12 cellular contexts compared by ENCODE assay signal in the genomic region with DNA sequence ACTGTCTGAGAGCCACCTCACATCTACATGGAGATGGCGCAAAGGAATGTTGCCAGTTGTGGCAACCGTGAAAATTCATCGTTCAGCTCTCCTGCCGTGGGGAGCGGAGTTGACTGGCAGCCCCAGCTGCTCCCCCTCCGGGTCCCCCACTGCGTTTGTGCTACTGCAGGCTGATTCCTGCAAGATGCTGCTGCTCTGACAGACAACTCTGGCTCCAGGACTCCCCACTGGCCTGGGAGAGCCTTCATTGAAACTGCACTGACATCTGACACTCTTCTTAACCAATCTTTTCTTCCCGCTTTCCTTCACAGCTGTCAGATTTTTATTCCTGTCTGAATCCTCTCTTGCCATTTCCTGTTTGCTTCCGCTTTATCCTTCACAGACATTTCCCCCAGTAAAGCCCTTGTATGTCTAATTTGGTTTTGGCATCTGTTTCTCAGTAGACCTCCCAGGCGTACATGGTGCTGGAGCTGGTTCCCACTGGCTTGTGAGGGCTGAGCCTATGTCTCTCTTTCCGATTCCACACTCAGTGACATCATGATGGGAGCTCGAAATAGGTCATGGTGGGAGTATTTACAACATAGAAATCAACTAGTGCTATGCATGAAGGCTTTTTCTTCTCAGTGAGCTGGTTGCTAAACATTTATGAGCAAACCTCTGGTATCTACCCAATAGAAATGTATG. TPM values are rescaled to one million over a fixed set of nuclear protein-coding genes. Genes with fewer than 3 reads are reported as not detected.
DNase-seq lines count a peak whose midpoint lies in the region; FAIRE-seq and TF ChIP-seq lines count a peak whose summit lies in the region.
"Had no signal": no experiment of that assay in that cellular context is flagged by ENCODE, and none has a peak within 500 bp of the region (broad histone marks: within the 10 kb centered on the region; RNA-seq: fewer than 3 reads in every experiment).

No MANE protein-coding gene starts in this region.

- in situ Hi-C loops in GM13977 (cut with MboI; ENCODE audit: low pct_unique_long_range_greater_than_20kb, low sequenced_read_pairs, unreplicated experiment): no loop called here

- H3K27ac ChIP-seq in astrocyte (ENCODE audit: low read depth, low read length) (no peak overlapping the region), hepatocyte (no peak overlapping the region)
- no peak overlapping the region for H3K27ac ChIP-seq in effector memory CD4-positive, alpha-beta T cell (ENCODE audit: insufficient read depth, low read length, poor library complexity, severe bottlenecking)
- H3K27ac ChIP-seq: esophagus squamous epithelium had no signal

- 56% methylated on average over 12 of the region's 12 CpGs for WGBS in hepatocyte (ENCODE audit: low lambda C conversion rate, missing lambda C conversion rate)

- H3K79me2 ChIP-seq in astrocyte (ENCODE audit: insufficient read depth, low read length) (no peaks in the 10 kb centered on the region), hepatocyte (no peaks in the 10 kb centered on the region)

- no peak overlapping the region for H3K4me3 Mint-ChIP-seq in astrocyte (ENCODE audit: unreplicated experiment)
- H3K4me3 Mint-ChIP-seq: activated naive CD8-positive, alpha-beta T cell had no signal

- H3K4me3 ChIP-seq in H7 (ENCODE audit: insufficient read depth, low read depth, low read length): no peak overlapping the region
- no peak overlapping the region for H3K4me3 ChIP-seq in astrocyte (ENCODE audit: insufficient read depth, low read depth, low read length)
- no peak overlapping the region for H3K4me3 ChIP-seq in hepatocyte
- no peak overlapping the region for H3K4me3 ChIP-seq in effector memory CD4-positive, alpha-beta T cell (ENCODE audit: insufficient read depth, low read depth, low read length, poor library complexity, severe bottlenecking)
- H3K4me3 ChIP-seq: esophagus squamous epithelium had no signal

- no peaks in the 10 kb centered on the region for H3K4me1 Mint-ChIP-seq in astrocyte (ENCODE audit: low read depth, unreplicated experiment)

- no peaks in the 10 kb centered on the region for H3K9me2 ChIP-seq in hepatocyte (replicated peaks; ENCODE audit: insufficient read depth)

- no peak overlapping the region for H3K27ac Mint-ChIP-seq in astrocyte (ENCODE audit: unreplicated experiment)
- H3K27ac Mint-ChIP-seq: activated naive CD8-positive, alpha-beta T cell had no signal

- no peaks in the 10 kb centered on the region for H3K9me3 Mint-ChIP-seq in astrocyte (ENCODE audit: unreplicated experiment)

- H2AFZ ChIP-seq in astrocyte (ENCODE audit: low read depth, low read length) (peak overlapping the region; percentile 19), hepatocyte (no peak overlapping the region)

- H3K36me3 Mint-ChIP-seq in astrocyte (ENCODE audit: low read depth, unreplicated experiment): no peaks in the 10 kb centered on the region
- H3K36me3 Mint-ChIP-seq: activated naive CD8-positive, alpha-beta T cell had no signal

- TF ChIP-seq CTCF in astrocyte (IDR thresholded peaks at IDR 0.05; ENCODE audit: insufficient read depth, low read depth, low read length): no peak
- no peak for TF ChIP-seq CTCF in hepatocyte (IDR thresholded peaks at IDR 0.05; ENCODE audit: poor library complexity)
- no peak for TF ChIP-seq CTCF in GM13977 (IDR thresholded peaks at IDR 0.05; ENCODE audit: extremely low read depth, insufficient read depth, missing control alignments)

- no peaks in the 10 kb centered on the region for H3K27me3 ChIP-seq in H7 (ENCODE audit: control insufficient read depth, insufficient read depth, low read length)
- peaks cover 11% of the 10 kb centered on the region for H3K27me3 ChIP-seq in astrocyte (ENCODE audit: insufficient read depth, low read length)
- no peaks in the 10 kb centered on the region for H3K27me3 ChIP-seq in hepatocyte
- no peaks in the 10 kb centered on the region for H3K27me3 ChIP-seq in effector memory CD4-positive, alpha-beta T cell (replicated peaks; ENCODE audit: control insufficient read depth, insufficient read depth, low read length, poor library complexity, severe bottlenecking)

- H3K27me3 Mint-ChIP-seq in astrocyte (ENCODE audit: low read depth, unreplicated experiment): peaks cover 20% of the 10 kb centered on the region

- no peaks in the 10 kb centered on the region for H3K9me3 ChIP-seq in astrocyte (ENCODE audit: insufficient read depth, low read depth, low read length)
- no peaks in the 10 kb centered on the region for H3K9me3 ChIP-seq in hepatocyte (ENCODE audit: low read depth)
- H3K9me3 ChIP-seq in effector memory CD4-positive, alpha-beta T cell (ENCODE audit: control insufficient read depth, low read length): no peaks in the 10 kb centered on the region
- H3K9me3 ChIP-seq: BE2C, esophagus squamous epithelium had no signal

- DNase-seq in H7 (peak; percentile 52), astrocyte (ENCODE audit: low read depth) (no peak), hepatocyte (ENCODE audit: low spot score) (peak; percentile 21), retina (peak; percentile 49), DMS53 (lab: John Stamatoyannopoulos, UW) (no peak), GM13977 (ENCODE audit: low spot score) (no peak), NCI-H345 treated with DMSO at 0.1 percent for 48 hours (lab: John Stamatoyannopoulos, UW; ENCODE audit: unreplicated experiment) (no peak)
- DNase-seq in effector memory CD4-positive, alpha-beta T cell: no peak
- DNase-seq: BE2C, esophagus squamous epithelium, NCI-H1048 had no signal

- H4K20me1 ChIP-seq in astrocyte (ENCODE audit: insufficient read depth, low read length) (no peaks in the 10 kb centered on the region), hepatocyte (ENCODE audit: insufficient read depth, poor library complexity, severe bottlenecking) (no peaks in the 10 kb centered on the region)

- H3K36me3 ChIP-seq in H7 (replicated peaks; ENCODE audit: control insufficient read depth, insufficient read depth, low read length) (no peaks in the 10 kb centered on the region), astrocyte (ENCODE audit: insufficient read depth, low read length) (no peaks in the 10 kb centered on the region), hepatocyte (replicated peaks; ENCODE audit: insufficient read depth, low read depth) (no peaks in the 10 kb centered on the region)
- H3K36me3 ChIP-seq in effector memory CD4-positive, alpha-beta T cell (ENCODE audit: control insufficient read depth, insufficient read depth, low read length): no peaks in the 10 kb centered on the region
- H3K36me3 ChIP-seq: BE2C, esophagus squamous epithelium had no signal

- no peak for FAIRE-seq in astrocyte (lab: Jason Lieb, UNC)

- H3K9ac ChIP-seq in astrocyte (ENCODE audit: low read length): no peak overlapping the region

- peak overlapping the region; percentile 33 for H3K4me2 ChIP-seq in astrocyte (ENCODE audit: low read length)
- H3K4me2 ChIP-seq in hepatocyte: peak overlapping the region; percentile 2

- peaks cover 3% of the 10 kb centered on the region for H3K4me1 ChIP-seq in astrocyte (ENCODE audit: insufficient read depth, low read length)
- H3K4me1 ChIP-seq in hepatocyte (ENCODE audit: insufficient read depth): no peaks in the 10 kb centered on the region
- H3K4me1 ChIP-seq in effector memory CD4-positive, alpha-beta T cell (ENCODE audit: control insufficient read depth, insufficient read depth, low read length, poor library complexity, severe bottlenecking): no peaks in the 10 kb centered on the region
- H3K4me1 ChIP-seq: BE2C, esophagus squamous epithelium had no signal

RNA-seq across cellular contexts. Expression of gene ATRN, which starts 9.5 kb away (rescaled TPM):
- 11.5 and 15.1 TPM in 2 replicates for total RNA-seq in H7 (2014; rRNA removed; shearing (Covaris generic))
- total RNA-seq in astrocyte (33.8 and 35.5 TPM in 2 replicates), hepatocyte (68.1 and 71.1 TPM in 2 replicates)
- 14.7 and 20.3 TPM in 2 replicates for polyA plus RNA-seq in hepatocyte

RNA-seq across cellular contexts. Expression of gene DNAAF9, which starts 53.9 kb away (rescaled TPM):
- 3.3 and 5.3 TPM in 2 replicates for total RNA-seq in H7 (2014; rRNA removed; shearing (Covaris generic))
- 17.6 and 18.6 TPM in 2 replicates for total RNA-seq in astrocyte
- total RNA-seq in hepatocyte: 10.3 and 11.9 TPM in 2 replicates
- 4.7 and 5.2 TPM in 2 replicates for polyA plus RNA-seq in hepatocyte

Comparison
In these comparisons a context has a peak if more than half of its experiments do, and no peak if none do; other contexts are left out.
1. DNase-seq: peak in H7 (single experiment), hepatocyte (single experiment) and retina (single experiment); none in astrocyte (single experiment), DMS53 (single experiment), GM13977 (single experiment), NCI-H345 treated with DMSO at 0.1 percent for 48 hours (single experiment) and effector memory CD4-positive, alpha-beta T cell (0 of 3).